In the genomic region with DNA sequence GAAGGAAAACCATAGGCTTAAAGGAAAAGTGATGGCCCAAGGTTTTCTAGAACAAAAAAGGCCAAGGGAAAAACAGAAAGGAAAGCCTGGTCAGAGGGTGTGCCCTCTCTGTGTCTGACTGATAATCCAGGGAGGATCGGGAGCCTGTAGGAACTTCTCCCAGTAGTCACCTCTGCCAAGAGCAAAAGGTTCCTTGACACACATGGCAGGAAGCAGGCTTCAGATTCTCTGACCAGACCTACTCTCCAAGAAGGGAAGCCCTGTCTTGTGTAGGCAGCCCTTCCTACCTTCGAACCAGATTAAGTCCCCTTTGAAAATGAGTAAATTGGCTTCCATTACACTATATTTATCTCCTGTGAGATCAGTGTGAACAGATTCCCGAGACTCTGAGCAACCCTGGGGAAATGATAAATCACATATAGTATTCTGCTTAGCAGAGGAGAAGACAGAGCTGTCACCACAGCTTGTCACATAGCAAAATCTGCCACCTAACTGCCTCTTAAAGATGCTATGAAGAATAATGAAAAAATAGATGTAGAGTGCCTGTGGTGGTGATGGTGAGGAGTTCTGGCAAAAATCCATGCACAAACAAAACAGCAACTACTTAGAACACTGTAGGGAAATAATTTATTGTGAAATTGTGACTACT, we compare ENCODE assay signal across 16 cellular contexts. TPM values are rescaled to one million over a fixed set of nuclear protein-coding genes. Genes with fewer than 3 reads are reported as not detected.
A peak's percentile ranks its signal among the peaks of the same experiment; 100 is the strongest.
DNase-seq lines count a peak whose midpoint lies in the region; ATAC-seq and TF ChIP-seq lines count a peak whose summit lies in the region.
"Had no signal": no experiment of that assay in that cellular context is flagged by ENCODE, and none has a peak within 500 bp of the region (broad histone marks: within the 10 kb centered on the region; RNA-seq: fewer than 3 reads in every experiment).

No MANE protein-coding gene starts in this region.

- H3K27me3 ChIP-seq in foreskin keratinocyte, result no peaks in the 10 kb centered on the region
- H3K27me3 ChIP-seq: BLaER1 treated with 17β-estradiol and CSF1 and Interleukin-3, amounts not matched to agents 10 nM and 100 nM had no signal

- H3K27ac Mint-ChIP-seq in activated CD4-positive, alpha-beta T cell treated with anti-CD3 and anti-CD28 coated beads, Interleukin-2, amount 10 ng/mL, durations not matched to agents 24 days and 14 days, result peak overlapping the region; percentile 22
- H3K27ac Mint-ChIP-seq in IgD-negative memory B cell (peak overlapping the region; percentile 30 to 52 (median 41)), memory B cell (peak overlapping the region; percentile 81)
- H3K27ac Mint-ChIP-seq in stimulated activated effector memory CD8-positive, alpha-beta T cell treated with anti-CD3 and anti-CD28 coated beads, Interleukin-12 subunit alpha, Interleukin-12 subunit beta, amount 100 ng/mL, for 72 hours, result peak overlapping the region; percentile 33

- DNase-seq in activated CD4-positive, alpha-beta T cell treated with anti-CD3 and anti-CD28 coated beads, Interleukin-2, amount 10 ng/mL, durations not matched to agents 24 days and 14 days, result peak; percentile 41
- no peak for DNase-seq in activated CD4-positive, alpha-beta T cell treated with anti-CD3 and anti-CD28 coated beads, Interleukin-2, amount 50 U/mL, for 48 hours
- no peak for DNase-seq in memory B cell (ENCODE audit: low spot score in 2 of 2)
- no peak for DNase-seq in stimulated activated effector memory CD8-positive, alpha-beta T cell treated with anti-CD3 and anti-CD28 coated beads, Interleukin-12 subunit alpha, Interleukin-12 subunit beta, amount 100 ng/mL, for 72 hours (ENCODE audit: low spot score in 2 of 2)
- DNase-seq in activated naive CD4-positive, alpha-beta T cell treated with anti-CD3 and anti-CD28 coated beads, Interleukin-2, amount 50 U/mL, for 16 hours, result no peak
- DNase-seq in stimulated activated naive CD4-positive, alpha-beta T cell treated with Interleukin-2 at 50 U/mL for 16 hours (lab: John Stamatoyannopoulos, UW), result no peak
- DNase-seq in foreskin keratinocyte, result no peak
- DNase-seq: CD4-positive, CD25-positive, alpha-beta regulatory T cell; DMS153; DMS79 treated with DMSO at 0.1 percent for 48 hours; EL had no signal

- no peak overlapping the region for H3K27ac ChIP-seq in foreskin keratinocyte
- H3K27ac ChIP-seq: 22Rv1 had no signal

- intact Hi-C loops in activated CD4-positive, alpha-beta T cell treated with anti-CD3 and anti-CD28 coated beads, Interleukin-2, amount 10 ng/mL, durations not matched to agents 24 days and 14 days (cut with micrococcal nuclease), result no loop called here

- no peaks in the 10 kb centered on the region for H3K4me1 ChIP-seq in foreskin keratinocyte
- H3K4me1 ChIP-seq: HAP-1 had no signal

- peaks cover 83% of the 10 kb centered on the region for H3K36me3 Mint-ChIP-seq in activated CD4-positive, alpha-beta T cell treated with anti-CD3 and anti-CD28 coated beads, Interleukin-2, amount 10 ng/mL, durations not matched to agents 24 days and 14 days (ENCODE audit: low read depth)
- peaks cover 10% of the 10 kb centered on the region for H3K36me3 Mint-ChIP-seq in IgD-negative memory B cell
- H3K36me3 Mint-ChIP-seq in memory B cell, result peaks cover 44% of the 10 kb centered on the region
- peaks cover 100% of the 10 kb centered on the region for H3K36me3 Mint-ChIP-seq in stimulated activated effector memory CD8-positive, alpha-beta T cell treated with anti-CD3 and anti-CD28 coated beads, Interleukin-12 subunit alpha, Interleukin-12 subunit beta, amount 100 ng/mL, for 72 hours

- no peak for TF ChIP-seq CTCF in foreskin keratinocyte (conservative IDR thresholded peaks at IDR 0.05)

- no peaks in the 10 kb centered on the region for H3K27me3 Mint-ChIP-seq in activated CD4-positive, alpha-beta T cell treated with anti-CD3 and anti-CD28 coated beads, Interleukin-2, amount 10 ng/mL, durations not matched to agents 24 days and 14 days
- H3K27me3 Mint-ChIP-seq in IgD-negative memory B cell (no peaks in the 10 kb centered on the region), memory B cell (no peaks in the 10 kb centered on the region)
- H3K27me3 Mint-ChIP-seq: CD4-positive, CD25-positive, alpha-beta regulatory T cell had no signal

- ATAC-seq in memory B cell (ENCODE audit: low read depth) (no peak), foreskin keratinocyte (no peak)
- ATAC-seq in stimulated activated effector memory CD8-positive, alpha-beta T cell treated with anti-CD3 and anti-CD28 coated beads, Interleukin-12 subunit alpha, Interleukin-12 subunit beta, amount 100 ng/mL, for 72 hours, result no peak
- ATAC-seq: HepG2 had no signal

- no peaks in the 10 kb centered on the region for H3K4me1 Mint-ChIP-seq in activated CD4-positive, alpha-beta T cell treated with anti-CD3 and anti-CD28 coated beads, Interleukin-2, amount 10 ng/mL, durations not matched to agents 24 days and 14 days
- peaks cover 6 to 12% (median 7%) of the 10 kb centered on the region in 3 donors for H3K4me1 Mint-ChIP-seq in IgD-negative memory B cell
- H3K4me1 Mint-ChIP-seq in memory B cell, result peaks cover 8% of the 10 kb centered on the region
- no peaks in the 10 kb centered on the region for H3K4me1 Mint-ChIP-seq in stimulated activated effector memory CD8-positive, alpha-beta T cell treated with anti-CD3 and anti-CD28 coated beads, Interleukin-12 subunit alpha, Interleukin-12 subunit beta, amount 100 ng/mL, for 72 hours

- no peak overlapping the region for H3K4me3 Mint-ChIP-seq in activated CD4-positive, alpha-beta T cell treated with anti-CD3 and anti-CD28 coated beads, Interleukin-2, amount 10 ng/mL, durations not matched to agents 24 days and 14 days
- H3K4me3 Mint-ChIP-seq in IgD-negative memory B cell (no peak overlapping the region), memory B cell (no peak overlapping the region)
- H3K4me3 Mint-ChIP-seq in stimulated activated effector memory CD8-positive, alpha-beta T cell treated with anti-CD3 and anti-CD28 coated beads, Interleukin-12 subunit alpha, Interleukin-12 subunit beta, amount 100 ng/mL, for 72 hours, result no peak overlapping the region
- H3K4me3 Mint-ChIP-seq: CD4-positive, CD25-positive, alpha-beta regulatory T cell had no signal

- no peaks in the 10 kb centered on the region for H3K9me3 Mint-ChIP-seq in activated CD4-positive, alpha-beta T cell treated with anti-CD3 and anti-CD28 coated beads, Interleukin-2, amount 10 ng/mL, durations not matched to agents 24 days and 14 days
- H3K9me3 Mint-ChIP-seq in IgD-negative memory B cell, result no peaks in the 10 kb centered on the region
- no peaks in the 10 kb centered on the region for H3K9me3 Mint-ChIP-seq in memory B cell
- no peaks in the 10 kb centered on the region for H3K9me3 Mint-ChIP-seq in stimulated activated effector memory CD8-positive, alpha-beta T cell treated with anti-CD3 and anti-CD28 coated beads, Interleukin-12 subunit alpha, Interleukin-12 subunit beta, amount 100 ng/mL, for 72 hours

RNA-seq across cellular contexts. Expression of a gene that starts 38.8 kb away (rescaled TPM):
- 64.6 and 65.6 TPM in 2 replicates for total RNA-seq in activated CD4-positive, alpha-beta T cell treated with anti-CD3 and anti-CD28 coated beads, Interleukin-2, amount 10 ng/mL, durations not matched to agents 24 days and 14 days
- polyA plus RNA-seq in IgD-negative memory B cell (22.6 TPM), foreskin keratinocyte (13.8 and 15.1 TPM in 2 replicates)
- 60.9 and 66.7 TPM in 2 replicates for total RNA-seq in foreskin keratinocyte

Comparison
In these comparisons a context has a peak if more than half of its experiments do, and no peak if none do; other contexts are left out.
1. H3K27ac Mint-ChIP-seq: peak in every context shown above with its lines; median percentile 81 in memory B cell; 41 in IgD-negative memory B cell; 33 in stimulated activated effector memory CD8-positive, alpha-beta T cell treated with anti-CD3 and anti-CD28 coated beads, Interleukin-12 subunit alpha, Interleukin-12 subunit beta, amount 100 ng/mL, for 72 hours; 22 in activated CD4-positive, alpha-beta T cell treated with anti-CD3 and anti-CD28 coated beads, Interleukin-2, amount 10 ng/mL, durations not matched to agents 24 days and 14 days.